Comparison of ENCODE assay signal across 21 cellular contexts in the genomic region with DNA sequence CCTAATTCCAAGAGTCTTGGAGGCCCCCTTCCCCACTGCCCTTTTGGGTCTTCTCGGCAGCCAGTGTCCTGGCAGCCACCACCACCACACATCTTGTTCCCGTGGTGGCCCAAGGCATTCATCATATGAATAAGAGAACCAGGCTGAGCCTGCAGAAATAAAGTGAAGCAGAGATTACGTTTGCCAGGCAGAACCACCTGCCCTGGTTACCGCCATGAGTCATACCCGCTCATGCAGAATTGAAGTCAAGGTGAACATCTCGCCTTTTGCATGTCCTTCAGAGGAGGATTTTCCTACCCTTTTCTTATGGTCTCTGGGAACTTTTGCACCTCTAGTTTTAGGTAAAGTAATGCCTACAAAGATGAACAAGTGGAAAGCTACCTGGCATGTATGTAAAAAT.
DNase-seq lines count a peak whose midpoint lies in the region; TF ChIP-seq lines count a peak whose summit lies in the region.
"Had no signal": no experiment of that assay in that cellular context is flagged by ENCODE, and none has a peak within 500 bp of the region (broad histone marks: within the 10 kb centered on the region; RNA-seq: fewer than 3 reads in every experiment).

No MANE protein-coding gene starts in this region.

- intact Hi-C loops in cardiac septum (cut with DNase I): loop anchor here (5.0 kb wide), 1 partner anchor 97 kb away; no protein-coding TSS in a partner anchor

- peak; percentile 10 for DNase-seq in cardiac septum (ENCODE audit: low spot score)
- no peak for DNase-seq in right atrium auricular region (ENCODE audit: low spot score)
- peak; percentile 38 for DNase-seq in epithelial cell of esophagus (ENCODE audit: low read depth)
- peak; percentile 43 for DNase-seq in renal cortical epithelial cell (ENCODE audit: low read depth)
- DNase-seq in dedifferentiated amniotic fluid mesenchymal stem cell (ENCODE audit: extremely low spot score): no peak
- DNase-seq in brain microvascular endothelial cell: no peak
- DNase-seq in SW480 (ENCODE audit: low spot score): no peak
- DNase-seq: CD4-positive, CD25-positive, alpha-beta regulatory T cell; IMR-90; KG1; MG63; NCI-H1105 treated with DMSO at 0.1 percent for 48 hours; NCI-H146; NCI-H1930; NCI-H2107; NCI-H446 treated with DMSO at 0.1 percent for 48 hours; NCI-H526; NCI-H82; SIG-M5; SK-N-SH had no signal

- H3K27ac ChIP-seq in right atrium auricular region: no peak overlapping the region
- no peak overlapping the region for H3K27ac ChIP-seq in brain microvascular endothelial cell
- H3K27ac ChIP-seq: BLaER1 had no signal

- H3K4me1 ChIP-seq in right atrium auricular region: peaks cover 0 to 4% of the 10 kb centered on the region in 2 donors

- no peaks in the 10 kb centered on the region for H3K9me3 ChIP-seq in right atrium auricular region
- H3K9me3 ChIP-seq: BLaER1, MG63, SK-N-SH had no signal

- TF ChIP-seq CTCF in right atrium auricular region (IDR thresholded peaks at IDR 0.05) (no peak), epithelial cell of esophagus (IDR thresholded peaks at IDR 0.05; ENCODE audit: insufficient read depth, low read depth, low read length, missing control alignments) (no peak), brain microvascular endothelial cell (IDR thresholded peaks at IDR 0.05; ENCODE audit: low read depth, low read length, missing control alignments) (no peak)

- H3K4me3 ChIP-seq in right atrium auricular region (no peak overlapping the region), epithelial cell of esophagus (ENCODE audit: low read length) (no peak overlapping the region), brain microvascular endothelial cell (ENCODE audit: low read depth, low read length) (no peak overlapping the region)
- H3K4me3 ChIP-seq: BLaER1, MG63 had no signal

- no peaks in the 10 kb centered on the region for H3K36me3 ChIP-seq in right atrium auricular region
- H3K36me3 ChIP-seq in brain microvascular endothelial cell (replicated peaks): no peaks in the 10 kb centered on the region
- H3K36me3 ChIP-seq: BLaER1, MG63 had no signal

- in situ Hi-C loops in brain microvascular endothelial cell (cut with HindIII; ENCODE audit: low pct_ligation_motif_present, low sequenced_read_pairs): no loop called here

- H3K27me3 ChIP-seq in right atrium auricular region (no peaks in the 10 kb centered on the region), brain microvascular endothelial cell (replicated peaks) (no peaks in the 10 kb centered on the region)
- H3K27me3 ChIP-seq: MG63 had no signal

Comparison
In these comparisons a context has a peak if more than half of its experiments do, and no peak if none do; other contexts are left out.
1. DNase-seq: peak in cardiac septum (single experiment), epithelial cell of esophagus (single experiment) and renal cortical epithelial cell (single experiment); none in right atrium auricular region (single experiment), dedifferentiated amniotic fluid mesenchymal stem cell (single experiment), brain microvascular endothelial cell (single experiment) and SW480 (single experiment).